ENCODE assay signal across 7 cellular contexts in the genomic region with DNA sequence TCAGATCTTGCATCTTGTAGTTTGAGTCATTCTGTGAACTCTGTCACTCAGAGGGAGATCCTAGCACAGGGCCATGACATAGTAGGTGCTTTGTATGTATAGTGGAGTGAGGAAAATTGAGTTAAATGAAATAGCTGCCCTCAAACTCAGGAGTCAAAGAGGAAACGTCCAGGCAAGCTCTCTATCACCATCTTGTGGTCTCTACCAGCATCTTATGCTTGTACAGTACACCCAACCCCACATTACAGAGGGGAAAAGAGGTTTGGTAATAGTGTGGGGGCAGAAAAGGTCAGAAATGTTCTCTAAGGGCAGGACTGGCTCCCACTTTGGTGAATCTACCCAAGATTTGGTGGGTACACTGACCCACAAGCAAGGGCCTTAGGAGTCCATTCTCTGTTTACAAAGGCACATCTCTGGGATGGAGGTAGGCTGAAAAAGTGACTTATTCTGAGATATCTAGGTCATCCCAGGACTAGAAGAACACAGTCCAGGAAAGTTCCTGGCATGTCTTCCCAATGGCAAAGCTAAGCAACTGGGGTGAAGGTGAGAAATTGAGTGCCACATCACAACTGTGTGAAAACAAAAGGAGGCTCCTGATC.
DNase-seq lines count a peak whose midpoint lies in the region; TF ChIP-seq lines count a peak whose summit lies in the region.

No MANE protein-coding gene starts in this region.

- H3K4me3 Mint-ChIP-seq in HFFc6: no peak overlapping the region

- H3K27me3 Mint-ChIP-seq in HFFc6 (ENCODE audit: insufficient read depth): no peaks in the 10 kb centered on the region; the same call in 1 of the 2 replicates

- peak; percentile 54 for TF ChIP-seq CTCF in GM12874 (IDR thresholded peaks at IDR 0.05; ENCODE audit: insufficient read depth, low read depth, low read length)
- peak; percentile 50 for TF ChIP-seq CTCF in HFFc6 (IDR thresholded peaks at IDR 0.05)
- peak; percentile 58 for TF ChIP-seq CTCF in kidney epithelial cell (IDR thresholded peaks at IDR 0.05; ENCODE audit: insufficient read depth, low read length, poor library complexity, severe bottlenecking)

- H3K4me1 Mint-ChIP-seq in HFFc6 (ENCODE audit: low read depth): peaks cover 13% of the 10 kb centered on the region; the same call in 1 of the 2 replicates

- DNase-seq in HFFc6 (no peak), SIG-M5 (lab: John Stamatoyannopoulos, UW) (peak; percentile 5), kidney epithelial cell (ENCODE audit: low read depth) (no peak), COR-L47 (lab: John Stamatoyannopoulos, UW) (no peak)
- DNase-seq in stimulated activated CD4-positive, alpha-beta T cell treated with anti-CD3 and anti-CD28 coated beads, Interleukin-4, amount 100 ng/mL, for 24 hours: no peak
- DNase-seq in activated CD4-positive, alpha-beta T cell treated with anti-CD3 and anti-CD28 coated beads for 48 hours: no peak

- H3K36me3 ChIP-seq in kidney epithelial cell (ENCODE audit: control insufficient read depth, insufficient read depth, low read length): no peaks in the 10 kb centered on the region

- H3K27ac Mint-ChIP-seq in HFFc6: no peak overlapping the region

- H3K36me3 Mint-ChIP-seq in HFFc6 (ENCODE audit: low read depth): no peaks in the 10 kb centered on the region

- no peaks in the 10 kb centered on the region for H3K27me3 ChIP-seq in kidney epithelial cell (ENCODE audit: control insufficient read depth, insufficient read depth, low read length)

- no peak overlapping the region for H3K4me3 ChIP-seq in kidney epithelial cell (ENCODE audit: low read depth, low read length)

- no peaks in the 10 kb centered on the region for H3K9me3 Mint-ChIP-seq in HFFc6
